In the genomic region with DNA sequence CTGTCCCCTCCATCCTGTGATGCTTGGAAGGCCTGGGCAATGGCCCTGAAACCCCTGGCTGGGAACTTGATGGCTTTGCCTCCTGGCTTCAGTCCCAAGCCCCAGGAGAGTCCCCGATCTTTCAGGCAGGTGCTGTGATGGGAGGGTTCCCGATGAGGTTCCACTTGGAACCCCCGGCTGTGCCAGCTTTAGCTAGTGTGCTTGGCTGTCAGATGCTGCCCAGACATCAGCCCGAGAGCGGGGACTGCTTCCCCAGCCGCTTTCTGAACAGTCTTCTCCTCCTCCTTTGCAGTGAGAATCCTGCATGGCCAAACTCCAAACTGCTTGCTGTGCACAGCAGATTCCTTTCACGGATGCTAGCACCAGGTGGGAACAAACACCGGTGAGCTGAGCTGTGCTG, we compare ENCODE assay signal across 22 cellular contexts. TPM values are rescaled to one million over a fixed set of nuclear protein-coding genes. Genes with fewer than 3 reads are reported as not detected.
"Had no signal": no experiment of that assay in that cellular context is flagged by ENCODE, and none has a peak within 500 bp of the region (broad histone marks: within the 10 kb centered on the region; RNA-seq: fewer than 3 reads in every experiment).

No MANE protein-coding gene starts in this region.

- DNase-seq: MV-4-11, NCI-H1048, NCI-H1105, NCI-H1417, NCI-H1436 treated with DMSO at 0.1 percent for 48 hours, NCI-H1694, NCI-H187 treated with DMSO at 0.1 percent for 48 hours, NCI-H2029 treated with DMSO at 0.1 percent for 48 hours, NCI-H2171 treated with DMSO at 0.1 percent for 48 hours, NCI-H345, NCI-H446 treated with DMSO at 0.1 percent for 48 hours, NCI-H510A treated with DMSO at 0.1 percent for 48 hours, NCI-H526, NCI-H82, RPMI8226, SHP77, SK-N-SH had no signal

- H3K4me3 Mint-ChIP-seq: IgD-negative memory B cell had no signal

- ATAC-seq: K562 had no signal

- H3K27ac ChIP-seq: HL-60, KMS-11 had no signal

- H3K27ac Mint-ChIP-seq: IgD-negative memory B cell had no signal

- H3K4me3 ChIP-seq: K562 had no signal

- H3K9me3 ChIP-seq: SK-N-SH had no signal

- H3K9me3 Mint-ChIP-seq: IgD-negative memory B cell had no signal

RNA-seq across cellular contexts. Expression of gene PKD1L1, which starts 58.1 kb away (rescaled TPM):
- total RNA-seq: MCF 10A had no signal
